In genomic region chr1:212586429-212587303, GRCh38 we compare ENCODE assay signal across 11 cellular contexts. TPM values are rescaled to one million over a fixed set of nuclear protein-coding genes. Genes with fewer than 3 reads are reported as not detected.
DNase-seq lines count a peak whose midpoint lies in the region; ATAC-seq, FAIRE-seq and TF ChIP-seq lines count a peak whose summit lies in the region.
"Had no signal": no experiment of that assay in that cellular context is flagged by ENCODE, and none has a peak within 500 bp of the region (broad histone marks: within the 10 kb centered on the region; RNA-seq: fewer than 3 reads in every experiment).

No MANE protein-coding gene starts in this region.

- H3K27ac ChIP-seq in GM12878 (ENCODE audit: control insufficient read depth, insufficient read depth) (peak overlapping the region; percentile 45), heart left ventricle (no peak overlapping the region), vagina (no peak overlapping the region)

- peak; percentile 80 to 83; a peak in 2 of 4 replicates for TF ChIP-seq EP300 in GM12878 (IDR thresholded peaks at IDR 0.05; ENCODE audit: borderline replicate concordance in 1 of 2, control insufficient read depth in 1 of 2, low read depth in 2 of 2, low read length in 2 of 2)

- H3K4me3 Mint-ChIP-seq in activated naive CD4-positive, alpha-beta T cell treated with anti-CD3 and anti-CD28 coated beads, Interleukin-2, amount 10 ng/mL, durations not matched to agents 7 days and 5 days = no peak overlapping the region
- H3K4me3 Mint-ChIP-seq: activated CD4-positive, alpha-beta memory T cell treated with anti-CD3 and anti-CD28 coated beads, Interleukin-2, amount 10 ng/mL, durations not matched to agents 7 days and 5 days had no signal

- SMC1A ChIA-PET in GM12878 (lab: Charles Lee; ENCODE audit: uncharacterized antibody, unreplicated experiment) = interaction anchor here (0.6 to 6.0 kb wide), 17 partner anchors 8 to 115 kb away, joined by 3 to 50 read pairs (median 4); partner anchors contain the start of gene ATF3

- H3K27ac Mint-ChIP-seq in activated naive CD4-positive, alpha-beta T cell treated with anti-CD3 and anti-CD28 coated beads, Interleukin-2, amount 10 ng/mL, durations not matched to agents 7 days and 5 days = no peak overlapping the region
- H3K27ac Mint-ChIP-seq: activated CD4-positive, alpha-beta memory T cell treated with anti-CD3 and anti-CD28 coated beads, Interleukin-2, amount 10 ng/mL, durations not matched to agents 7 days and 5 days had no signal

- H3K27me3 ChIP-seq in GM12878 (replicated peaks in 1 of 2; ENCODE audit: control insufficient read depth in 2 of 2, insufficient read depth in 2 of 2, low read length in 1 of 2) = no peaks in the 10 kb centered on the region
- H3K27me3 ChIP-seq in heart left ventricle = peaks cover 0 to 37% (median 7%) of the 10 kb centered on the region in 9 donors
- no peaks in the 10 kb centered on the region for H3K27me3 ChIP-seq in vagina

- no peak overlapping the region for H2AFZ ChIP-seq in GM12878 (ENCODE audit: control insufficient read depth, low read depth, low read length)

- CTCF ChIA-PET in GM12878 (lab: Yijun Ruan, JAX) = interaction anchor here (0.8 to 4.0 kb wide), 11 partner anchors 8 to 131 kb away, joined by 3 to 30 read pairs (median 4); no protein-coding TSS in a partner anchor
- CTCF ChIA-PET in activated naive CD4-positive, alpha-beta T cell treated with anti-CD3 and anti-CD28 coated beads, Interleukin-2, amount 10 ng/mL, durations not matched to agents 7 days and 5 days (lab: Charles Lee) = no interaction called here

- ATAC-seq in GM18517 (IDR thresholded peaks at IDR 0.05; ENCODE audit: unreplicated experiment) (peak; percentile 95), GM21447 (IDR thresholded peaks at IDR 0.05; ENCODE audit: unreplicated experiment) (peak; percentile 98), HG03066 (IDR thresholded peaks at IDR 0.05; ENCODE audit: low read depth, unreplicated experiment) (peak; percentile 91), GM12878 (peak; percentile 97), heart left ventricle (no peak), sciatic nerve (no peak)
- ATAC-seq: HCT116 had no signal

- intact Hi-C loops in GM12878 (cut with micrococcal nuclease; ENCODE audit: unreplicated experiment) (loop anchor here (1.0 kb wide), 1 partner anchor 19 kb away; no protein-coding TSS in a partner anchor), heart left ventricle (cut with DNase I) (no loop called here), sciatic nerve (cut with DNase I) (no loop called here), vagina (cut with DNase I) (loop anchor here (5.0 kb wide), 1 partner anchor 1531 kb away; no protein-coding TSS in a partner anchor)

- TF ChIP-seq POLR2A in GM12878 (IDR thresholded peaks at IDR 0.05; ENCODE audit: low read depth, low read length) (no peak), heart left ventricle (IDR thresholded peaks at IDR 0.05) (no peak), vagina (IDR thresholded peaks at IDR 0.05) (no peak)

- H3K27me3 Mint-ChIP-seq in activated naive CD4-positive, alpha-beta T cell treated with anti-CD3 and anti-CD28 coated beads, Interleukin-2, amount 10 ng/mL, durations not matched to agents 7 days and 5 days = peaks cover 73% of the 10 kb centered on the region

- WGBS in GM12878 (ENCODE audit: insufficient coverage, insufficient replicate concordance, low lambda C conversion rate, missing lambda C conversion rate) = 50% methylated on average over 14 of the region's 14 CpGs
- WGBS in heart left ventricle, 4 donors = 83 to 88% (median 84%) methylated on average over 14 of the region's 14 CpGs

- RAD21 ChIA-PET in GM12878 (lab: Charles Lee; ENCODE audit: unreplicated experiment) = interaction anchor here (0.7 to 4.4 kb wide), 9 partner anchors 11 to 109 kb away, joined by 3 to 33 read pairs (median 7); no protein-coding TSS in a partner anchor

- H3K4me3 ChIP-seq in GM12878 = no peak overlapping the region
- H3K4me3 ChIP-seq in heart left ventricle = no peak overlapping the region
- H3K4me3 ChIP-seq in vagina = no peak overlapping the region

- no peaks in the 10 kb centered on the region for H3K4me1 Mint-ChIP-seq in activated naive CD4-positive, alpha-beta T cell treated with anti-CD3 and anti-CD28 coated beads, Interleukin-2, amount 10 ng/mL, durations not matched to agents 7 days and 5 days
- H3K4me1 Mint-ChIP-seq: activated CD4-positive, alpha-beta memory T cell treated with anti-CD3 and anti-CD28 coated beads, Interleukin-2, amount 10 ng/mL, durations not matched to agents 7 days and 5 days had no signal

- no peaks in the 10 kb centered on the region for H3K79me2 ChIP-seq in GM12878 (ENCODE audit: control insufficient read depth, insufficient read depth, low read length)

- TF ChIP-seq CTCF in GM12878 (IDR thresholded peaks at IDR 0.05 in 2 of 3, conservative IDR thresholded peaks at IDR 0.05 in 1 of 3; ENCODE audit: control insufficient read depth in 2 of 3, extremely low read depth in 1 of 3, insufficient read depth in 1 of 3, low read depth in 3 of 3, low read length in 3 of 3) (no peak), heart left ventricle (IDR thresholded peaks at IDR 0.05) (no peak), vagina (IDR thresholded peaks at IDR 0.05) (no peak)

- BruUV-seq in GM12878 (replicated peaks; lab: Mats Ljungman, UMichigan) = no TSS peak

- H4K20me1 ChIP-seq in GM12878 (ENCODE audit: control insufficient read depth, insufficient read depth) = no peaks in the 10 kb centered on the region

- peak overlapping the region; percentile 38 for H3K4me2 ChIP-seq in GM12878 (ENCODE audit: control insufficient read depth, insufficient read depth)

- no peaks in the 10 kb centered on the region for H3K9me3 ChIP-seq in GM12878 (replicated peaks; ENCODE audit: control insufficient read depth, insufficient read depth, low read length)
- no peaks in the 10 kb centered on the region for H3K9me3 ChIP-seq in heart left ventricle
- H3K9me3 ChIP-seq in vagina = no peaks in the 10 kb centered on the region

- no peak overlapping the region for H3K9ac ChIP-seq in GM12878 (ENCODE audit: control insufficient read depth, insufficient read depth, low read length)

- no peaks in the 10 kb centered on the region for H3K36me3 ChIP-seq in GM12878 (ENCODE audit: control insufficient read depth in 2 of 2, insufficient read depth in 2 of 2, low read length in 1 of 2)
- no peaks in the 10 kb centered on the region for H3K36me3 ChIP-seq in heart left ventricle
- no peaks in the 10 kb centered on the region for H3K36me3 ChIP-seq in vagina

- H3K4me1 ChIP-seq in GM12878 (ENCODE audit: control insufficient read depth, insufficient read depth, low read length) = peaks cover 15% of the 10 kb centered on the region
- H3K4me1 ChIP-seq in heart left ventricle = no peaks in the 10 kb centered on the region
- H3K4me1 ChIP-seq in vagina = no peaks in the 10 kb centered on the region

- POLR2A ChIA-PET in GM12878 (lab: Charles Lee) = interaction anchor here (1.2 to 2.9 kb wide), 7 partner anchors 10 to 28 kb away, joined by 3 to 28 read pairs (median 6); partner anchors contain the start of gene ATF3

- in situ Hi-C loops in GM12878 (cut with MboI) = no loop called here

- peak; percentile 31; the same call in 1 of the 2 replicates for TF ChIP-seq RAD21 in GM12878 (IDR thresholded peaks at IDR 0.05; ENCODE audit: insufficient read depth, low read depth, low read length)

- H3K9me3 Mint-ChIP-seq in activated naive CD4-positive, alpha-beta T cell treated with anti-CD3 and anti-CD28 coated beads, Interleukin-2, amount 10 ng/mL, durations not matched to agents 7 days and 5 days = no peaks in the 10 kb centered on the region
- H3K9me3 Mint-ChIP-seq: activated CD4-positive, alpha-beta memory T cell treated with anti-CD3 and anti-CD28 coated beads, Interleukin-2, amount 10 ng/mL, durations not matched to agents 7 days and 5 days had no signal

- H3K36me3 Mint-ChIP-seq in activated naive CD4-positive, alpha-beta T cell treated with anti-CD3 and anti-CD28 coated beads, Interleukin-2, amount 10 ng/mL, durations not matched to agents 7 days and 5 days = no peaks in the 10 kb centered on the region

- DNase-seq in GM12878 (ENCODE audit: low read depth, low spot score) (peak; percentile 58), heart left ventricle (no peak), sciatic nerve (ENCODE audit: low spot score) (no peak), vagina (ENCODE audit: extremely low spot score in 2 of 2) (no peak)
- DNase-seq in activated naive CD4-positive, alpha-beta T cell treated with anti-CD3 and anti-CD28 coated beads, Interleukin-2, amount 10 ng/mL, durations not matched to agents 7 days and 5 days = no peak
- DNase-seq: activated CD4-positive, alpha-beta memory T cell treated with anti-CD3 and anti-CD28 coated beads, Interleukin-2, amount 10 ng/mL, durations not matched to agents 7 days and 5 days; kidney glomerular epithelial cell had no signal

- FAIRE-seq in GM12878 (lab: Jason Lieb, UNC) = no peak

TF ChIP-seq in GM12878, 131 proteins besides CTCF, POLR2A, EP300 and RAD21 (continues in another document):
- no peak for TF ChIP-seq NFYA (IDR thresholded peaks at IDR 0.05; ENCODE audit: borderline replicate concordance, low read depth, low read length)

RNA-seq across cellular contexts. Expression of gene ATF3, which starts 21.9 kb away (rescaled TPM):
- 11.6 and 13.9 TPM in 2 replicates for total RNA-seq in GM12878 (2013; cell fraction: nucleolus; rRNA removed)
- 7.3 and 8.1 TPM in 2 replicates for total RNA-seq in GM12878 (2014; rRNA removed)
- 9.4 and 11.5 TPM in 2 replicates for total RNA-seq in GM12878 (2014; rRNA removed; fragmentation: Illumina TruSeq; extraction: Trizol)
- 9.5 and 11.2 TPM in 2 replicates for total RNA-seq in GM12878 (2021)
- polyA plus RNA-seq in GM12878 (2011; ENCODE audit: low read depth) = 24.4 TPM
- 13.9 and 15.9 TPM in 2 replicates for polyA plus RNA-seq in GM12878 (2011; rRNA removed)
- polyA plus RNA-seq in GM12878 (2011; cell fraction: cytosol; rRNA removed) = 8.8 and 10.4 TPM in 2 replicates
- 15.9 and 21.2 TPM in 2 replicates for polyA plus RNA-seq in GM12878 (2011; cell fraction: nucleus; rRNA removed)
- 24.2 and 26.5 TPM in 2 replicates for polyA plus RNA-seq in GM12878 (2012)
- 9.5 and 11.5 TPM in 2 replicates for polyA plus RNA-seq in GM12878 (2014; fragmentation: Illumina TruSeq; extraction: Trizol)
- 1 to 10 TPM; 3.0 to 3.4 TPM for polyA plus RNA-seq in GM12878 (2014; fragmentation: Nextera tagmentation; extraction: Ambion mirVana)
- 8.5 and 11.4 TPM in 2 replicates for polyA plus RNA-seq in GM12878 (2014; rRNA removed)
- polyA plus RNA-seq in GM12878 (2016; fragmentation: Nextera tagmentation; extraction: Ambion mirVana) = 1 to 10 TPM; 5.6 to 6.7 TPM
- polyA minus RNA-seq in GM12878 (2011; rRNA and poly(A)+ RNA removed) = 12.6 and 17.7 TPM in 2 replicates
- polyA minus RNA-seq in GM12878 (2011; cell fraction: cytosol; rRNA and poly(A)+ RNA removed) = 4.6 and 6.1 TPM in 2 replicates
- polyA minus RNA-seq in GM12878 (2011; cell fraction: nucleus; rRNA and poly(A)+ RNA removed) = 19.9 and 25.7 TPM in 2 replicates
- total RNA-seq in heart left ventricle = 10 to 100 TPM in 5 of 9 donors, 1 to 10 TPM in 4; 4.6 to 49.0 (median 11.0) TPM
- polyA plus RNA-seq in heart left ventricle = 10 to 100 TPM; 17.8 to 74.5 TPM
- total RNA-seq in sciatic nerve = 32.4 TPM
- total RNA-seq in vagina = 34.9 TPM

Comparison
In these comparisons a context has a peak if more than half of its experiments do, and no peak if none do; other contexts are left out.
1. ATAC-seq: peak in GM18517 (single experiment), GM21447 (single experiment), HG03066 (single experiment) and GM12878 (single experiment); none in heart left ventricle (0 of 4) and sciatic nerve (single experiment).
2. intact Hi-C loops: an anchor here in GM12878 (1.0 kb wide) and vagina (5.0 kb wide); none called in heart left ventricle and sciatic nerve.